14 cellular contexts compared by ENCODE assay signal in the genomic region with DNA sequence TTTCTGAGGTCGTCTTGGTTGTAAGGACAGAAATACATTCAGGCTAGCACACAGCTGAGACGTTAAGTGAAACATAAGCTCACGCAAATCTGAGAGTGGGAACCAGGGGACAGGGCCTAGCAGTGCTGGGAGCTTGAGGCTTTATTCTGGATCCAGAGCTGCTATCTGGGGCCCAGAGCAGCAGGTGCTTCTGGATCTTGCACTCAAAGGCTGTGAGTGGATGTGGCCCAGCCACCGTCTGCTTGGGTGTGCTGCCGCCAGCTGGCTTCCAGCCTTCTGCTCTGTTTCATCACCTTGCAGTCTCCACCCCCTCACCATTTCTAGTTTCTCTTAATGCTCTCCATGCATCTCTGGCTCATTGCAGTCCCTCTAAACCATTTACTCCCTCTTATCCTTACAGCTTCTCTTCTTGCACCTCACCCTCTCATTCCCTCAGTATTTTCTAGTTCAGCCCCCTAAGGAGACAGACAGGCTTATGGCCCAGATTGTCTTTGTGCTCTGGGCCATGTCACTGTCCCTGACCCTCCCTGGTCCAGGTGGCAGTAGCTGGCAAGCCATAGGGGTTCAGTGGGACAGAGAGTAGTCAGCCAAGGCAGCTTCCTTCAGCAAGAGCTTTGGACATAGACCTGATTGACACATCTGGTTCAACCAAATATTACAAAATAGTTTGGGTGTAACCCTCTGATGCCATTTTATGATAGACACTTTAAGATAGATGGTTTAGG. TPM values are rescaled to one million over a fixed set of nuclear protein-coding genes. Genes with fewer than 3 reads are reported as not detected.
DNase-seq lines count a peak whose midpoint lies in the region; ATAC-seq, FAIRE-seq and TF ChIP-seq lines count a peak whose summit lies in the region.
"Had no signal": no experiment of that assay in that cellular context is flagged by ENCODE, and none has a peak within 500 bp of the region (broad histone marks: within the 10 kb centered on the region; RNA-seq: fewer than 3 reads in every experiment).

No MANE protein-coding gene starts in this region.

- no peak overlapping the region for H3K4me3 ChIP-seq in SJCRH30
- H3K4me3 ChIP-seq: mucosa of descending colon had no signal

- no peaks in the 10 kb centered on the region for H3K9me3 Mint-ChIP-seq in natural killer cell
- no peaks in the 10 kb centered on the region for H3K9me3 Mint-ChIP-seq in natural killer cell treated with Interleukin-12 subunit alpha and Interleukin-12 subunit beta and Interleukin-15 and Interleukin-18, amount 100 ng/mL, for 72 hours

- DNase-seq in natural killer cell, result no peak
- no peak for DNase-seq in natural killer cell treated with Interleukin-12 subunit alpha and Interleukin-12 subunit beta and Interleukin-15 and Interleukin-18, amount 100 ng/mL, for 72 hours (ENCODE audit: low spot score)
- peak; percentile 14 to 36 for DNase-seq in SJCRH30
- peak; percentile 66 for DNase-seq in iris pigment epithelial cell (ENCODE audit: low read depth)
- no peak for DNase-seq in GM19238 (ENCODE audit: insufficient read length, low spot score)
- no peak for DNase-seq in GM12892 (ENCODE audit: insufficient read length)
- DNase-seq in NAMALWA (ENCODE audit: low spot score), result no peak
- DNase-seq: activated naive CD4-positive, alpha-beta T cell treated with Interleukin-2 at 50 U/mL for 16 hours; erythroblast; T-helper 17 cell had no signal

- H3K36me3 Mint-ChIP-seq in natural killer cell, result no peaks in the 10 kb centered on the region
- H3K36me3 Mint-ChIP-seq in natural killer cell treated with Interleukin-12 subunit alpha and Interleukin-12 subunit beta and Interleukin-15 and Interleukin-18, amount 100 ng/mL, for 72 hours, result no peaks in the 10 kb centered on the region

- TF ChIP-seq CTCF in natural killer cell (IDR thresholded peaks at IDR 0.05), result no peak

- no peaks in the 10 kb centered on the region for H3K9me3 ChIP-seq in SJCRH30 (replicated peaks)
- H3K9me3 ChIP-seq: mucosa of descending colon had no signal

- no peak overlapping the region for H3K27ac Mint-ChIP-seq in natural killer cell
- H3K27ac Mint-ChIP-seq in natural killer cell treated with Interleukin-12 subunit alpha and Interleukin-12 subunit beta and Interleukin-15 and Interleukin-18, amount 100 ng/mL, for 72 hours, result peak overlapping the region in 1 of 2 donors; percentile 68
- H3K27ac Mint-ChIP-seq: T-helper 17 cell had no signal

- no peak for FAIRE-seq in GM12892 (lab: Jason Lieb, UNC)

- no peak overlapping the region for H3K27ac ChIP-seq in SJCRH30
- H3K27ac ChIP-seq: KMS-11 had no signal

- no peaks in the 10 kb centered on the region for H3K27me3 ChIP-seq in SJCRH30

- TF ChIP-seq POLR2A in GM12892 (IDR thresholded peaks at IDR 0.05; ENCODE audit: low read depth, low read length), result no peak

- no peaks in the 10 kb centered on the region for H3K27me3 Mint-ChIP-seq in natural killer cell (ENCODE audit: low read depth in 2 of 2)
- no peaks in the 10 kb centered on the region for H3K27me3 Mint-ChIP-seq in natural killer cell treated with Interleukin-12 subunit alpha and Interleukin-12 subunit beta and Interleukin-15 and Interleukin-18, amount 100 ng/mL, for 72 hours

- peaks cover 14% of the 10 kb centered on the region for H3K4me1 ChIP-seq in SJCRH30

- ATAC-seq in natural killer cell, result peak in 2 of 3 donors; percentile 57 to 65
- ATAC-seq in natural killer cell treated with Interleukin-12 subunit alpha and Interleukin-12 subunit beta and Interleukin-15 and Interleukin-18, amount 100 ng/mL, for 72 hours, result no peak
- no peak for ATAC-seq in HG03196 (IDR thresholded peaks at IDR 0.05; ENCODE audit: unreplicated experiment)
- ATAC-seq: mucosa of descending colon, T-helper 17 cell had no signal

- H3K4me1 Mint-ChIP-seq in natural killer cell, result peaks cover 44 to 53% of the 10 kb centered on the region in 2 donors
- peaks cover 37 to 45% of the 10 kb centered on the region in 2 donors for H3K4me1 Mint-ChIP-seq in natural killer cell treated with Interleukin-12 subunit alpha and Interleukin-12 subunit beta and Interleukin-15 and Interleukin-18, amount 100 ng/mL, for 72 hours (ENCODE audit: low read depth in 2 of 2)
- H3K4me1 Mint-ChIP-seq: T-helper 17 cell had no signal

- no peaks in the 10 kb centered on the region for H3K36me3 ChIP-seq in SJCRH30

- H3K4me3 Mint-ChIP-seq in natural killer cell, result no peak overlapping the region
- no peak overlapping the region for H3K4me3 Mint-ChIP-seq in natural killer cell treated with Interleukin-12 subunit alpha and Interleukin-12 subunit beta and Interleukin-15 and Interleukin-18, amount 100 ng/mL, for 72 hours
- H3K4me3 Mint-ChIP-seq: T-helper 17 cell had no signal

- intact Hi-C loops in natural killer cell (cut with micrococcal nuclease), result loop anchor here (5.0 kb wide), 1 partner anchor 33 kb away; no protein-coding TSS in a partner anchor

RNA-seq across cellular contexts. Expression of gene NCAM1, which starts 53.7 kb away (rescaled TPM):
- 100 to 1,000 TPM; 129 to 208 (median 187) TPM for total RNA-seq in natural killer cell
- total RNA-seq in natural killer cell treated with Interleukin-12 subunit alpha and Interleukin-12 subunit beta and Interleukin-15 and Interleukin-18, amount 100 ng/mL, for 72 hours, result 10 to 100 TPM; 54.2 to 65.7 TPM
- total RNA-seq in SJCRH30 (2014; rRNA removed; shearing (Covaris generic)), result 76.7 and 86.8 TPM in 2 replicates
- polyA plus RNA-seq in GM12892 (2012; ENCODE audit: missing spikeins), result not detected
- polyA plus RNA-seq: AG04450 had no signal

Comparison
In these comparisons a context has a peak if more than half of its experiments do, and no peak if none do; other contexts are left out.
1. ATAC-seq: peak in natural killer cell (2 of 3); none in natural killer cell treated with Interleukin-12 subunit alpha and Interleukin-12 subunit beta and Interleukin-15 and Interleukin-18, amount 100 ng/mL, for 72 hours (0 of 2) and HG03196 (single experiment).
2. DNase-seq: peak in SJCRH30 (2 of 2) and iris pigment epithelial cell (single experiment); none in natural killer cell (single experiment), natural killer cell treated with Interleukin-12 subunit alpha and Interleukin-12 subunit beta and Interleukin-15 and Interleukin-18, amount 100 ng/mL, for 72 hours (single experiment), GM19238 (single experiment), GM12892 (single experiment) and NAMALWA (single experiment).